In the genomic region with DNA sequence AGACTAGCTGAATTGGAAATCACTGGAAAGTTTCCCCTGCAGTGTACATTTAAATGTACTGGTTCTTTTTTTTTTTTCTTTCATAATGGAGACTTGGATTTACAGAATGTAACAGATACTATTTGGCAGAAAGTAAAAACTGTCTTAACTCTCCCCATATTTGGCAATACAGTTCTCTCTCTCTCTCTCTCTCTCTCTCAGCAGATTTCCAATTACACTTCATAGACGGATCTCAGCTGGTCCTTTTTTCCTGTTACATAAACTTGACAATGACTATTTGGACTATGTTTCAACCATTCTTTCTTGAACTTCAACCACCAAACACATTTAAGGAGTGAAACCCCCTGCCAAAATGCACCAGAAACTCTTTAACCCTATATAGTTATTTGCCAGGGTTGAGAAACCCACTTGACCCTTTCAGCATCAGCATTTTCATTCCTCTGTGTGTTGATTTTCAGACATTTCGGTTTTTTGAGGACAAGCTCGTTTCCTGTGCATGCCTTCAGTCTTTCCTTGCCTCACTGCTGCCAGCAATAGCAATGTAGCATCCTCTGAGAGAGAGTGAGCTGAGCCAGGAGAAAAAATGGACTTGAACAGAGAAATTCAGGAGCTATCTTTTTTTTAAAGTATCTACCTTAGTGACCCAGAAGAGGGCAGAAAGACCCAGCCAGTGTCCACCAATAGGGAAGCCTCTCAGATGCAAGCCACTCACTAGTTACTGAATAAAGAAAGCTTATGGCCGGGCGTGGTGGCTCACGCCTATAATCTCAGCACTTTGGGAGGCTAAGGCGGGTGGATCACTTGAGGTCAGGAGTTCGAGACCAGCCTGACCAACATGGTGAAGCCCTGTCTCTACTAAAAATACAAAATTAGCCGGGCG, we compare ENCODE assay signal across 21 cellular contexts. TPM values are rescaled to one million over a fixed set of nuclear protein-coding genes. Genes with fewer than 3 reads are reported as not detected.
DNase-seq lines count a peak whose midpoint lies in the region; ATAC-seq and TF ChIP-seq lines count a peak whose summit lies in the region.
"Had no signal": no experiment of that assay in that cellular context is flagged by ENCODE, and none has a peak within 500 bp of the region (broad histone marks: within the 10 kb centered on the region; RNA-seq: fewer than 3 reads in every experiment).

No MANE protein-coding gene starts in this region.

- peak; percentile 75 for ATAC-seq in Right ventricle myocardium superior (ENCODE audit: poor library complexity)
- ATAC-seq in right cardiac atrium = peak; percentile 41 to 72
- ATAC-seq: Panc1, T-helper 17 cell had no signal

- H3K36me3 Mint-ChIP-seq in activated T-cell treated with anti-CD3 and anti-CD28 coated beads, Interleukin-2, amount 50 U/mL, for 24 hours (ENCODE audit: low read depth) = no peaks in the 10 kb centered on the region
- H3K36me3 Mint-ChIP-seq: activated naive CD8-positive, alpha-beta T cell treated with anti-CD3 and anti-CD28 coated beads for 36 hours; memory B cell had no signal

- DNase-seq in Right ventricle myocardium superior (no peak), cardiac septum (ENCODE audit: low spot score) (no peak), cardiac fibroblast (ENCODE audit: low read depth in 2 of 2) (peak; percentile 41 to 81), right cardiac atrium (no peak), transverse colon (no peak), NCI-H2029 treated with DMSO at 0.1 percent for 48 hours (lab: John Stamatoyannopoulos, UW) (no peak), NCI-H1092 treated with DMSO at 0.1 percent for 48 hours (lab: John Stamatoyannopoulos, UW) (no peak)
- DNase-seq in activated T-cell treated with anti-CD3 and anti-CD28 coated beads, Interleukin-2, amount 50 U/mL, for 24 hours = no peak
- DNase-seq: activated CD4-positive, alpha-beta T cell treated with anti-CD3 and anti-CD28 coated beads, Interleukin-2, amount 10 ng/mL, durations not matched to agents 24 days and 14 days; activated naive CD8-positive, alpha-beta T cell treated with anti-CD3 and anti-CD28 coated beads for 36 hours; activated T-cell treated with anti-CD3 and anti-CD28 coated beads, Interleukin-2, amount 50 U/mL, for 1 hour; central memory CD4-positive, alpha-beta T cell; GOT3; NCI-H146; NCI-H446 treated with DMSO at 0.1 percent for 48 hours; nucleus accumbens; T-helper 17 cell had no signal

- H3K4me1 ChIP-seq in right cardiac atrium (ENCODE audit: control insufficient read depth, insufficient read depth, low read length) = no peaks in the 10 kb centered on the region
- H3K4me1 ChIP-seq in transverse colon = peaks cover 0 to 15% (median 2%) of the 10 kb centered on the region in 4 donors

- no peak overlapping the region for H3K4me3 Mint-ChIP-seq in activated T-cell treated with anti-CD3 and anti-CD28 coated beads, Interleukin-2, amount 50 U/mL, for 24 hours
- H3K4me3 Mint-ChIP-seq: activated CD4-positive, alpha-beta T cell treated with anti-CD3 and anti-CD28 coated beads, Interleukin-2, amount 10 ng/mL, durations not matched to agents 24 days and 14 days; activated naive CD8-positive, alpha-beta T cell treated with anti-CD3 and anti-CD28 coated beads for 36 hours; memory B cell; stimulated activated naive CD8-positive, alpha-beta T cell treated with anti-CD3 and anti-CD28 coated beads, Interleukin-15, Interleukin-2, amounts not matched to agents 100 ng/mL and 50 ng/mL, for 24 hours; T-helper 17 cell had no signal

- no peaks in the 10 kb centered on the region for H3K9me3 Mint-ChIP-seq in activated T-cell treated with anti-CD3 and anti-CD28 coated beads, Interleukin-2, amount 50 U/mL, for 24 hours
- H3K9me3 Mint-ChIP-seq: activated CD4-positive, alpha-beta T cell treated with anti-CD3 and anti-CD28 coated beads, Interleukin-2, amount 10 ng/mL, durations not matched to agents 24 days and 14 days; activated naive CD8-positive, alpha-beta T cell treated with anti-CD3 and anti-CD28 coated beads for 36 hours; memory B cell; stimulated activated naive CD8-positive, alpha-beta T cell treated with anti-CD3 and anti-CD28 coated beads, Interleukin-15, Interleukin-2, amounts not matched to agents 100 ng/mL and 50 ng/mL, for 24 hours had no signal

- H3K27ac ChIP-seq in right cardiac atrium (ENCODE audit: low read length) = no peak overlapping the region
- H3K27ac ChIP-seq in transverse colon = peak overlapping the region in 3 of 4 donors; percentile 3 to 38 (median 30)
- H3K27ac ChIP-seq: epithelial cell of prostate had no signal

- H3K4me3 ChIP-seq in cardiac fibroblast (replicated peaks in 1 of 2; ENCODE audit: low read depth in 2 of 2, low read length in 2 of 2) = no peak overlapping the region
- no peak overlapping the region for H3K4me3 ChIP-seq in right cardiac atrium (ENCODE audit: low read length)
- H3K4me3 ChIP-seq in transverse colon = no peak overlapping the region

- H3K27me3 ChIP-seq in right cardiac atrium (ENCODE audit: control insufficient read depth, insufficient read depth) (no peaks in the 10 kb centered on the region), transverse colon (no peaks in the 10 kb centered on the region)

- in situ Hi-C loops in transverse colon (cut with MboI; ENCODE audit: low pct_ligation_motif_present in 1 of 4, low pct_unique_long_range_greater_than_20kb in 1 of 4, low sequenced_read_pairs in 3 of 4) = loop anchor here in 1 of 4 donors (25.0 kb wide), 2 partner anchors 88 to 363 kb away; partner anchors contain the start of gene GNAQ

- no peaks in the 10 kb centered on the region for H3K27me3 Mint-ChIP-seq in activated T-cell treated with anti-CD3 and anti-CD28 coated beads, Interleukin-2, amount 50 U/mL, for 24 hours
- H3K27me3 Mint-ChIP-seq: activated CD4-positive, alpha-beta T cell treated with anti-CD3 and anti-CD28 coated beads, Interleukin-2, amount 10 ng/mL, durations not matched to agents 24 days and 14 days; activated naive CD8-positive, alpha-beta T cell treated with anti-CD3 and anti-CD28 coated beads for 36 hours; memory B cell; stimulated activated naive CD8-positive, alpha-beta T cell treated with anti-CD3 and anti-CD28 coated beads, Interleukin-15, Interleukin-2, amounts not matched to agents 100 ng/mL and 50 ng/mL, for 24 hours had no signal

- H3K9me3 ChIP-seq in right cardiac atrium (ENCODE audit: control insufficient read depth, low read length) (no peaks in the 10 kb centered on the region), transverse colon (no peaks in the 10 kb centered on the region)

- TF ChIP-seq POLR2A in transverse colon (IDR thresholded peaks at IDR 0.05) = no peak

- no peak for TF ChIP-seq EP300 in transverse colon (IDR thresholded peaks at IDR 0.05; ENCODE audit: low read depth)

- H3K4me1 Mint-ChIP-seq in activated T-cell treated with anti-CD3 and anti-CD28 coated beads, Interleukin-2, amount 50 U/mL, for 24 hours (ENCODE audit: low read depth) = no peaks in the 10 kb centered on the region
- H3K4me1 Mint-ChIP-seq: activated CD4-positive, alpha-beta T cell treated with anti-CD3 and anti-CD28 coated beads, Interleukin-2, amount 10 ng/mL, durations not matched to agents 24 days and 14 days; activated naive CD8-positive, alpha-beta T cell treated with anti-CD3 and anti-CD28 coated beads for 36 hours; memory B cell; T-helper 17 cell had no signal

- TF ChIP-seq CTCF in cardiac fibroblast (IDR thresholded peaks at IDR 0.05; ENCODE audit: low read depth, low read length) = no peak
- no peak for TF ChIP-seq CTCF in transverse colon (IDR thresholded peaks at IDR 0.05)

- intact Hi-C loops in Right ventricle myocardium superior (cut with DNase I) (no loop called here), cardiac septum (cut with DNase I) (loop anchor here (10.0 kb wide), 1 partner anchor 81 kb away; no protein-coding TSS in a partner anchor), right cardiac atrium (cut with DNase I) (no loop called here), transverse colon (cut with DNase I; ENCODE audit: low total_unique reads) (no loop called here)

- 71% methylated on average over 10 of the region's 10 CpGs for WGBS in right cardiac atrium
- WGBS in transverse colon (ENCODE audit: low coverage in 1 of 2), 2 donors = 64 to 71% methylated on average over 9 to 10 of the region's 10 CpGs

- H3K27ac Mint-ChIP-seq in activated T-cell treated with anti-CD3 and anti-CD28 coated beads, Interleukin-2, amount 50 U/mL, for 24 hours = no peak overlapping the region
- H3K27ac Mint-ChIP-seq: activated CD4-positive, alpha-beta T cell treated with anti-CD3 and anti-CD28 coated beads, Interleukin-2, amount 10 ng/mL, durations not matched to agents 24 days and 14 days; activated naive CD8-positive, alpha-beta T cell treated with anti-CD3 and anti-CD28 coated beads for 36 hours; memory B cell; stimulated activated naive CD8-positive, alpha-beta T cell treated with anti-CD3 and anti-CD28 coated beads, Interleukin-15, Interleukin-2, amounts not matched to agents 100 ng/mL and 50 ng/mL, for 24 hours; T-helper 17 cell had no signal

- H3K36me3 ChIP-seq in transverse colon = no peaks in the 10 kb centered on the region

RNA-seq across cellular contexts. Expression of gene GNA14, which starts 26.0 kb away (rescaled TPM):
- total RNA-seq in Right ventricle myocardium superior (1.9 TPM), cardiac septum (2.7 TPM), right cardiac atrium (1 to 10 TPM; 4.0 to 5.2 (median 4.4) TPM), transverse colon (10 to 100 TPM in 3 of 4 donors, 1 to 10 TPM in 1; 9.4 to 64.9 (median 16.9) TPM)
- polyA plus RNA-seq in right cardiac atrium = 2.5 TPM
- total RNA-seq: activated CD4-positive, alpha-beta T cell treated with anti-CD3 and anti-CD28 coated beads, Interleukin-2, amount 10 ng/mL, durations not matched to agents 24 days and 14 days; activated naive CD8-positive, alpha-beta T cell treated with anti-CD3 and anti-CD28 coated beads for 36 hours; T-helper 17 cell had no signal

Comparison
In these comparisons a context has a peak if more than half of its experiments do, and no peak if none do; other contexts are left out.
1. DNase-seq: peak in cardiac fibroblast (2 of 2); none in Right ventricle myocardium superior (single experiment), cardiac septum (single experiment), right cardiac atrium (0 of 3), transverse colon (single experiment), NCI-H2029 treated with DMSO at 0.1 percent for 48 hours (single experiment), activated T-cell treated with anti-CD3 and anti-CD28 coated beads, Interleukin-2, amount 50 U/mL, for 24 hours (single experiment) and NCI-H1092 treated with DMSO at 0.1 percent for 48 hours (single experiment).